ENCODE assay signal across 22 cellular contexts in the genomic region with DNA sequence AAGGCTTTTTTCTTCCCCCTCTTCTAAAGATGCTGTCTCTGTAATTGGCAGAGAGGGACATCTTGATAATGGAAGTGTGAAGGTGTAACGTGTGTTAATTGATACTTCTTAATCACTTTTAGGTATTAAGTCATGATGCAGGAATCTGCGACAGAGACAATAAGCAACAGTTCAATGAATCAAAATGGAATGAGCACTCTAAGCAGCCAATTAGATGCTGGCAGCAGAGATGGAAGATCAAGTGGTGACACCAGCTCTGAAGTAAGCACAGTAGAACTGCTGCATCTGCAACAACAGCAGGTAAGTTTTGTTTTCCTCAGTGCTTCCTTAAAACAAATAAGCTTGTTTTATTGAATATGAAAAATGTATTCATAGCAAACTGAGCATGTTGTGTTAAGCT. TPM values are rescaled to one million over a fixed set of nuclear protein-coding genes. Genes with fewer than 3 reads are reported as not detected.
"Had no signal": no experiment of that assay in that cellular context is flagged by ENCODE, and none has a peak within 500 bp of the region (broad histone marks: within the 10 kb centered on the region; RNA-seq: fewer than 3 reads in every experiment).

No MANE protein-coding gene starts in this region.

- H3K9me3 ChIP-seq: esophagus squamous epithelium, gastroesophageal sphincter, pancreas, prostate gland, right lobe of liver, tibial artery, upper lobe of left lung, uterus had no signal

- ATAC-seq: effector memory CD8-positive, alpha-beta T cell; gastroesophageal sphincter; left colon; left ventricle myocardium superior; natural killer cell treated with Interleukin-12 subunit alpha and Interleukin-12 subunit beta and Interleukin-15 and Interleukin-18, amount 100 ng/mL, for 72 hours; stimulated activated effector memory CD8-positive, alpha-beta T cell treated with anti-CD3 and anti-CD28 coated beads, Interleukin-12 subunit alpha, Interleukin-12 subunit beta, amount 100 ng/mL, for 72 hours; stimulated activated naive CD8-positive, alpha-beta T cell treated with anti-CD3 and anti-CD28 coated beads, Interleukin-15, Interleukin-2, amounts not matched to agents 100 U/mL and 50 U/mL, for 24 hours had no signal

- H3K27me3 ChIP-seq: esophagus squamous epithelium, gastroesophageal sphincter, pancreas, right lobe of liver, tibial artery, upper lobe of left lung, uterus had no signal

- H3K27ac ChIP-seq: esophagus squamous epithelium, gastroesophageal sphincter, pancreas, prostate gland, right lobe of liver, tibial artery, upper lobe of left lung, uterus had no signal

- H3K36me3 ChIP-seq: esophagus squamous epithelium, gastroesophageal sphincter, pancreas, prostate gland, right lobe of liver, tibial artery, upper lobe of left lung, uterus had no signal

- H3K4me1 ChIP-seq: pancreas, prostate gland, right lobe of liver, tibial artery, upper lobe of left lung, uterus had no signal

- H3K4me3 ChIP-seq: esophagus squamous epithelium, gastroesophageal sphincter, lung, pancreas, prostate gland, right lobe of liver, tibial artery, upper lobe of left lung, uterus had no signal

- DNase-seq: effector memory CD8-positive, alpha-beta T cell; esophagus squamous epithelium; immature natural killer cell; kidney; left colon; left ventricle myocardium superior; midbrain; occipital lobe; pancreas; retina; right lobe of liver; stimulated activated CD4-positive, alpha-beta T cell treated with anti-CD3 and anti-CD28 coated beads, Interleukin-4, amount 100 ng/mL, for 1 hour; stimulated activated CD8-positive, alpha-beta memory T cell treated with anti-CD3 and anti-CD28 coated beads, Interleukin-4, amount 100 ng/mL, for 48 hours; stimulated activated naive CD8-positive, alpha-beta T cell treated with anti-CD3 and anti-CD28 coated beads, Interleukin-15, Interleukin-2, amounts not matched to agents 100 U/mL and 50 U/mL, for 24 hours; tibial artery; upper lobe of left lung; uterus had no signal

RNA-seq across cellular contexts. Expression of a gene that starts 11.8 kb away (rescaled TPM):
- total RNA-seq: natural killer cell treated with Interleukin-12 subunit alpha and Interleukin-12 subunit beta and Interleukin-15 and Interleukin-18, amount 100 ng/mL, for 72 hours had no signal
- polyA plus RNA-seq: immature natural killer cell had no signal
